In the genomic region with DNA sequence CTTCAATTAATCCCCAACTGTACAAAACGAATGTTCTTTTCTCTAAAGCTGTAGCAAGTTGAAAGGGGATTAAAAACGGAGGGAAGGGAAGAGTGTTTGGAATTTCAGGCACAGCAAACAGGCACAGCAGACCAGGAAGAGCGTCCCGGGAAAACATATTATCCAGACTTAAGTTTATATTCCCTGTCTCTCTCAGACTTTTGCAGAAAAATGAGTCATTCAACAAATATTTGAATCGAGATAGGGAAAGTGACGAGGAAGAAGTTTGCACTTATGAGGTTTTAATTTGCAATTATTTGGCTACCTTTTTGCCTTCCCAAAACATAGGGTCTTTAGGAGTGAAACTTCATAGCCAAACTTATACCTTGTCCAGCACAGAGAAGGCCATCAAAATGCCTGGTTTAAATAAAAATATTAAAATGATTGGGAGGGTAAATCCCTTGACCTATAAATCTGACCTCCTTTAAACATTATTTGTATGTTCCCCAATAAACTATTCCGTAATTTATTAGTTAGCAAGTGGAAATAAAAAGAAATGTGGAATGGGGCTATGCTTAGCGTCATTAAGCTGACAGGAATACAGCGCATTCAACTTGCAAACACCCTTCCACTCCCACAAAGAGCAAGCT, we compare ENCODE assay signal across 1 cellular context.
A peak's percentile ranks its signal among the peaks of the same experiment; 100 is the strongest.
TF ChIP-seq lines count a peak whose summit lies in the region.

No MANE protein-coding gene starts in this region.

TF ChIP-seq in HepG2, 621 proteins besides CTCF, POLR2A, EP300 and RAD21 (continued from another document):
- TF ChIP-seq, protein P1, sequence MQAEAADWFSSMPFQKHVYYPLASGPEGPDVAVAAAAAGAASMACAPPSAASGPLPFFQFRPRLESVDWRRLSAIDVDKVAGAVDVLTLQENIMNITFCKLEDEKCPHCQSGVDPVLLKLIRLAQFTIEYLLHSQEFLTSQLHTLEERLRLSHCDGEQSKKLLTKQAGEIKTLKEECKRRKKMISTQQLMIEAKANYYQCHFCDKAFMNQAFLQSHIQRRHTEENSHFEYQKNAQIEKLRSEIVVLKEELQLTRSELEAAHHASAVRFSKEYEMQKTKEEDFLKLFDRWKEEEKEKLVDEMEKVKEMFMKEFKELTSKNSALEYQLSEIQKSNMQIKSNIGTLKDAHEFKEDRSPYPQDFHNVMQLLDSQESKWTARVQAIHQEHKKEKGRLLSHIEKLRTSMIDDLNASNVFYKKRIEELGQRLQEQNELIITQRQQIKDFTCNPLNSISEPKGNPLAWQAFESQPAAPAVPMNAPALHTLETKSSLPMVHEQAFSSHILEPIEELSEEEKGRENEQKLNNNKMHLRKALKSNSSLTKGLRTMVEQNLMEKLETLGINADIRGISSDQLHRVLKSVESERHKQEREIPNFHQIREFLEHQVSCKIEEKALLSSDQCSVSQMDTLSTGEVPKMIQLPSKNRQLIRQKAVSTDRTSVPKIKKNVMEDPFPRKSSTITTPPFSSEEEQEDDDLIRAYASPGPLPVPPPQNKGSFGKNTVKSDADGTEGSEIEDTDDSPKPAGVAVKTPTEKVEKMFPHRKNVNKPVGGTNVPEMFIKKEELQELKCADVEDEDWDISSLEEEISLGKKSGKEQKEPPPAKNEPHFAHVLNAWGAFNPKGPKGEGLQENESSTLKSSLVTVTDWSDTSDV (CRISPR knock-in tag; IDR thresholded peaks at IDR 0.05), result no peak
- no peak for TF ChIP-seq ARHGAP35 (CRISPR knock-in tag; IDR thresholded peaks at IDR 0.05; ENCODE audit: borderline replicate concordance)
- peak; percentile 68; the same call in 1 of the 2 replicates for TF ChIP-seq FOSL1 (CRISPR knock-in tag; IDR thresholded peaks at IDR 0.05; ENCODE audit: borderline replicate concordance)
- TF ChIP-seq ZNF557 (CRISPR knock-in tag; IDR thresholded peaks at IDR 0.05), result no peak
- TF ChIP-seq, protein P2, sequence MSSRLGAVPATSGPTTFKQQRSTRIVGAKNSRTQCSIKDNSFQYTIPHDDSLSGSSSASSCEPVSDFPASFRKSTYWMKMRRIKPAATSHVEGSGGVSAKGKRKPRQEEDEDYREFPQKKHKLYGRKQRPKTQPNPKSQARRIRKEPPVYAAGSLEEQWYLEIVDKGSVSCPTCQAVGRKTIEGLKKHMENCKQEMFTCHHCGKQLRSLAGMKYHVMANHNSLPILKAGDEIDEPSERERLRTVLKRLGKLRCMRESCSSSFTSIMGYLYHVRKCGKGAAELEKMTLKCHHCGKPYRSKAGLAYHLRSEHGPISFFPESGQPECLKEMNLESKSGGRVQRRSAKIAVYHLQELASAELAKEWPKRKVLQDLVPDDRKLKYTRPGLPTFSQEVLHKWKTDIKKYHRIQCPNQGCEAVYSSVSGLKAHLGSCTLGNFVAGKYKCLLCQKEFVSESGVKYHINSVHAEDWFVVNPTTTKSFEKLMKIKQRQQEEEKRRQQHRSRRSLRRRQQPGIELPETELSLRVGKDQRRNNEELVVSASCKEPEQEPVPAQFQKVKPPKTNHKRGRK (CRISPR knock-in tag; IDR thresholded peaks at IDR 0.05), result no peak
- no peak for TF ChIP-seq ZNF572 (CRISPR knock-in tag; IDR thresholded peaks at IDR 0.05)
- TF ChIP-seq JUNB (CRISPR knock-in tag; IDR thresholded peaks at IDR 0.05; ENCODE audit: borderline replicate concordance), result no peak
- no peak for TF ChIP-seq LCORL (IDR thresholded peaks at IDR 0.05)
- no peak for TF ChIP-seq LCORL (CRISPR knock-in tag; IDR thresholded peaks at IDR 0.05)
- 0 out of 2 replicates have a peak, but pooled peaks have one; percentile 20 for TF ChIP-seq JUND (CRISPR knock-in tag; IDR thresholded peaks at IDR 0.05)
- TF ChIP-seq SP140L (CRISPR knock-in tag; IDR thresholded peaks at IDR 0.05; ENCODE audit: borderline replicate concordance), result no peak
- 0 out of 2 replicates have a peak, but pooled peaks have one; percentile 4 for TF ChIP-seq ZNF616 (CRISPR knock-in tag; IDR thresholded peaks at IDR 0.05; ENCODE audit: low read depth)
- no peak for TF ChIP-seq MEIS2 (CRISPR knock-in tag; IDR thresholded peaks at IDR 0.05)
- no peak for TF ChIP-seq NRL (CRISPR knock-in tag; IDR thresholded peaks at IDR 0.05; ENCODE audit: borderline replicate concordance)
- TF ChIP-seq, protein P3, sequence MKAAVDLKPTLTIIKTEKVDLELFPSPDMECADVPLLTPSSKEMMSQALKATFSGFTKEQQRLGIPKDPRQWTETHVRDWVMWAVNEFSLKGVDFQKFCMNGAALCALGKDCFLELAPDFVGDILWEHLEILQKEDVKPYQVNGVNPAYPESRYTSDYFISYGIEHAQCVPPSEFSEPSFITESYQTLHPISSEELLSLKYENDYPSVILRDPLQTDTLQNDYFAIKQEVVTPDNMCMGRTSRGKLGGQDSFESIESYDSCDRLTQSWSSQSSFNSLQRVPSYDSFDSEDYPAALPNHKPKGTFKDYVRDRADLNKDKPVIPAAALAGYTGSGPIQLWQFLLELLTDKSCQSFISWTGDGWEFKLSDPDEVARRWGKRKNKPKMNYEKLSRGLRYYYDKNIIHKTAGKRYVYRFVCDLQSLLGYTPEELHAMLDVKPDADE (CRISPR knock-in tag; IDR thresholded peaks at IDR 0.05), result no peak
- peak; percentile 59; the same call in 1 of the 2 replicates for TF ChIP-seq ZSCAN30 (CRISPR knock-in tag; IDR thresholded peaks at IDR 0.05)
- TF ChIP-seq MIER3 (CRISPR knock-in tag; IDR thresholded peaks at IDR 0.05; ENCODE audit: borderline replicate concordance), result peak; percentile 1; the same call in 1 of the 2 replicates
- TF ChIP-seq ZNF441 (CRISPR knock-in tag; IDR thresholded peaks at IDR 0.05; ENCODE audit: borderline replicate concordance), result no peak
- no peak for TF ChIP-seq ZNF567 (CRISPR knock-in tag; IDR thresholded peaks at IDR 0.05; ENCODE audit: borderline replicate concordance)
- no peak for TF ChIP-seq PCBP2 (optimal IDR thresholded peaks at IDR 0.05; ENCODE audit: low read depth, low read length, poor library complexity, severe bottlenecking)
- TF ChIP-seq YEATS4 (CRISPR knock-in tag; IDR thresholded peaks at IDR 0.05; ENCODE audit: borderline replicate concordance), result no peak
- TF ChIP-seq, protein P4, sequence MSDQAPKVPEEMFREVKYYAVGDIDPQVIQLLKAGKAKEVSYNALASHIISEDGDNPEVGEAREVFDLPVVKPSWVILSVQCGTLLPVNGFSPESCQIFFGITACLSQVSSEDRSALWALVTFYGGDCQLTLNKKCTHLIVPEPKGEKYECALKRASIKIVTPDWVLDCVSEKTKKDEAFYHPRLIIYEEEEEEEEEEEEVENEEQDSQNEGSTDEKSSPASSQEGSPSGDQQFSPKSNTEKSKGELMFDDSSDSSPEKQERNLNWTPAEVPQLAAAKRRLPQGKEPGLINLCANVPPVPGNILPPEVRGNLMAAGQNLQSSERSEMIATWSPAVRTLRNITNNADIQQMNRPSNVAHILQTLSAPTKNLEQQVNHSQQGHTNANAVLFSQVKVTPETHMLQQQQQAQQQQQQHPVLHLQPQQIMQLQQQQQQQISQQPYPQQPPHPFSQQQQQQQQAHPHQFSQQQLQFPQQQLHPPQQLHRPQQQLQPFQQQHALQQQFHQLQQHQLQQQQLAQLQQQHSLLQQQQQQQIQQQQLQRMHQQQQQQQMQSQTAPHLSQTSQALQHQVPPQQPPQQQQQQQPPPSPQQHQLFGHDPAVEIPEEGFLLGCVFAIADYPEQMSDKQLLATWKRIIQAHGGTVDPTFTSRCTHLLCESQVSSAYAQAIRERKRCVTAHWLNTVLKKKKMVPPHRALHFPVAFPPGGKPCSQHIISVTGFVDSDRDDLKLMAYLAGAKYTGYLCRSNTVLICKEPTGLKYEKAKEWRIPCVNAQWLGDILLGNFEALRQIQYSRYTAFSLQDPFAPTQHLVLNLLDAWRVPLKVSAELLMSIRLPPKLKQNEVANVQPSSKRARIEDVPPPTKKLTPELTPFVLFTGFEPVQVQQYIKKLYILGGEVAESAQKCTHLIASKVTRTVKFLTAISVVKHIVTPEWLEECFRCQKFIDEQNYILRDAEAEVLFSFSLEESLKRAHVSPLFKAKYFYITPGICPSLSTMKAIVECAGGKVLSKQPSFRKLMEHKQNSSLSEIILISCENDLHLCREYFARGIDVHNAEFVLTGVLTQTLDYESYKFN (CRISPR knock-in tag; conservative IDR thresholded peaks at IDR 0.05), result no peak
- no peak for TF ChIP-seq CEBPG (CRISPR knock-in tag; IDR thresholded peaks at IDR 0.05)
- TF ChIP-seq ZNF335 (CRISPR knock-in tag; IDR thresholded peaks at IDR 0.05), result peak; percentile 71
- TF ChIP-seq ZNF264 (CRISPR knock-in tag; IDR thresholded peaks at IDR 0.05), result no peak
- TF ChIP-seq MEF2D (CRISPR knock-in tag; IDR thresholded peaks at IDR 0.05), result no peak
- TF ChIP-seq, protein P5, sequence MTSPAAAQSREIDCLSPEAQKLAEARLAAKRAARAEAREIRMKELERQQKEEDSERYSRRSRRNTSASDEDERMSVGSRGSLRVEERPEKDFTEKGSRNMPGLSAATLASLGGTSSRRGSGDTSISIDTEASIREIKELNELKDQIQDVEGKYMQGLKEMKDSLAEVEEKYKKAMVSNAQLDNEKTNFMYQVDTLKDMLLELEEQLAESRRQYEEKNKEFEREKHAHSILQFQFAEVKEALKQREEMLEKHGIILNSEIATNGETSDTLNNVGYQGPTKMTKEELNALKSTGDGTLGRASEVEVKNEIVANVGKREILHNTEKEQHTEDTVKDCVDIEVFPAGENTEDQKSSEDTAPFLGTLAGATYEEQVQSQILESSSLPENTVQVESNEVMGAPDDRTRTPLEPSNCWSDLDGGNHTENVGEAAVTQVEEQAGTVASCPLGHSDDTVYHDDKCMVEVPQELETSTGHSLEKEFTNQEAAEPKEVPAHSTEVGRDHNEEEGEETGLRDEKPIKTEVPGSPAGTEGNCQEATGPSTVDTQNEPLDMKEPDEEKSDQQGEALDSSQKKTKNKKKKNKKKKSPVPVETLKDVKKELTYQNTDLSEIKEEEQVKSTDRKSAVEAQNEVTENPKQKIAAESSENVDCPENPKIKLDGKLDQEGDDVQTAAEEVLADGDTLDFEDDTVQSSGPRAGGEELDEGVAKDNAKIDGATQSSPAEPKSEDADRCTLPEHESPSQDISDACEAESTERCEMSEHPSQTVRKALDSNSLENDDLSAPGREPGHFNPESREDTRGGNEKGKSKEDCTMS (CRISPR knock-in tag; conservative IDR thresholded peaks at IDR 0.05), result 0 out of 2 replicates have a peak, but pooled peaks have one; percentile 8
- TF ChIP-seq ELF3 (CRISPR knock-in tag; IDR thresholded peaks at IDR 0.05), result peak; percentile 44
- TF ChIP-seq ELF1 (CRISPR knock-in tag; IDR thresholded peaks at IDR 0.05), result peak; percentile 20; the same call in 1 of the 2 replicates
- TF ChIP-seq ISL2 (CRISPR knock-in tag; IDR thresholded peaks at IDR 0.05), result no peak
- TF ChIP-seq TEAD3 (CRISPR knock-in tag; optimal IDR thresholded peaks at IDR 0.05; ENCODE audit: borderline replicate concordance), result peak; percentile 17
- no peak for TF ChIP-seq YEATS2 (CRISPR knock-in tag; IDR thresholded peaks at IDR 0.05; ENCODE audit: borderline replicate concordance)
- TF ChIP-seq, protein P6, sequence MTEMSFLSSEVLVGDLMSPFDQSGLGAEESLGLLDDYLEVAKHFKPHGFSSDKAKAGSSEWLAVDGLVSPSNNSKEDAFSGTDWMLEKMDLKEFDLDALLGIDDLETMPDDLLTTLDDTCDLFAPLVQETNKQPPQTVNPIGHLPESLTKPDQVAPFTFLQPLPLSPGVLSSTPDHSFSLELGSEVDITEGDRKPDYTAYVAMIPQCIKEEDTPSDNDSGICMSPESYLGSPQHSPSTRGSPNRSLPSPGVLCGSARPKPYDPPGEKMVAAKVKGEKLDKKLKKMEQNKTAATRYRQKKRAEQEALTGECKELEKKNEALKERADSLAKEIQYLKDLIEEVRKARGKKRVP (CRISPR knock-in tag; IDR thresholded peaks at IDR 0.05), result no peak
- no peak for TF ChIP-seq RARA (CRISPR knock-in tag; IDR thresholded peaks at IDR 0.05)
- TF ChIP-seq, protein P7, sequence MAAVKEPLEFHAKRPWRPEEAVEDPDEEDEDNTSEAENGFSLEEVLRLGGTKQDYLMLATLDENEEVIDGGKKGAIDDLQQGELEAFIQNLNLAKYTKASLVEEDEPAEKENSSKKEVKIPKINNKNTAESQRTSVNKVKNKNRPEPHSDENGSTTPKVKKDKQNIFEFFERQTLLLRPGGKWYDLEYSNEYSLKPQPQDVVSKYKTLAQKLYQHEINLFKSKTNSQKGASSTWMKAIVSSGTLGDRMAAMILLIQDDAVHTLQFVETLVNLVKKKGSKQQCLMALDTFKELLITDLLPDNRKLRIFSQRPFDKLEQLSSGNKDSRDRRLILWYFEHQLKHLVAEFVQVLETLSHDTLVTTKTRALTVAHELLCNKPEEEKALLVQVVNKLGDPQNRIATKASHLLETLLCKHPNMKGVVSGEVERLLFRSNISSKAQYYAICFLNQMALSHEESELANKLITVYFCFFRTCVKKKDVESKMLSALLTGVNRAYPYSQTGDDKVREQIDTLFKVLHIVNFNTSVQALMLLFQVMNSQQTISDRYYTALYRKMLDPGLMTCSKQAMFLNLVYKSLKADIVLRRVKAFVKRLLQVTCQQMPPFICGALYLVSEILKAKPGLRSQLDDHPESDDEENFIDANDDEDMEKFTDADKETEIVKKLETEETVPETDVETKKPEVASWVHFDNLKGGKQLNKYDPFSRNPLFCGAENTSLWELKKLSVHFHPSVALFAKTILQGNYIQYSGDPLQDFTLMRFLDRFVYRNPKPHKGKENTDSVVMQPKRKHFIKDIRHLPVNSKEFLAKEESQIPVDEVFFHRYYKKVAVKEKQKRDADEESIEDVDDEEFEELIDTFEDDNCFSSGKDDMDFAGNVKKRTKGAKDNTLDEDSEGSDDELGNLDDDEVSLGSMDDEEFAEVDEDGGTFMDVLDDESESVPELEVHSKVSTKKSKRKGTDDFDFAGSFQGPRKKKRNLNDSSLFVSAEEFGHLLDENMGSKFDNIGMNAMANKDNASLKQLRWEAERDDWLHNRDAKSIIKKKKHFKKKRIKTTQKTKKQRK (IDR thresholded peaks at IDR 0.05; ENCODE audit: low read length), result no peak
- 0 out of 2 replicates have a peak, but pooled peaks have one; percentile 5 for TF ChIP-seq ZNF292 (CRISPR knock-in tag; IDR thresholded peaks at IDR 0.05; ENCODE audit: borderline replicate concordance, low read depth)
- TF ChIP-seq, protein P8, sequence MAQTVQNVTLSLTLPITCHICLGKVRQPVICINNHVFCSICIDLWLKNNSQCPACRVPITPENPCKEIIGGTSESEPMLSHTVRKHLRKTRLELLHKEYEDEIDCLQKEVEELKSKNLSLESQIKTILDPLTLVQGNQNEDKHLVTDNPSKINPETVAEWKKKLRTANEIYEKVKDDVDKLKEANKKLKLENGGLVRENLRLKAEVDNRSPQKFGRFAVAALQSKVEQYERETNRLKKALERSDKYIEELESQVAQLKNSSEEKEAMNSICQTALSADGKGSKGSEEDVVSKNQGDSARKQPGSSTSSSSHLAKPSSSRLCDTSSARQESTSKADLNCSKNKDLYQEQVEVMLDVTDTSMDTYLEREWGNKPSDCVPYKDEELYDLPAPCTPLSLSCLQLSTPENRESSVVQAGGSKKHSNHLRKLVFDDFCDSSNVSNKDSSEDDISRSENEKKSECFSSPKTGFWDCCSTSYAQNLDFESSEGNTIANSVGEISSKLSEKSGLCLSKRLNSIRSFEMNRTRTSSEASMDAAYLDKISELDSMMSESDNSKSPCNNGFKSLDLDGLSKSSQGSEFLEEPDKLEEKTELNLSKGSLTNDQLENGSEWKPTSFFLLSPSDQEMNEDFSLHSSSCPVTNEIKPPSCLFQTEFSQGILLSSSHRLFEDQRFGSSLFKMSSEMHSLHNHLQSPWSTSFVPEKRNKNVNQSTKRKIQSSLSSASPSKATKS (CRISPR knock-in tag; IDR thresholded peaks at IDR 0.05), result peak; percentile 91; the same call in 1 of the 2 replicates
- no peak for TF ChIP-seq ZSCAN9 (CRISPR knock-in tag; IDR thresholded peaks at IDR 0.05; ENCODE audit: borderline replicate concordance)
- 0 out of 2 replicates have a peak, but pooled peaks have one; percentile 70 for TF ChIP-seq ZSCAN29 (CRISPR knock-in tag; conservative IDR thresholded peaks at IDR 0.05)
- TF ChIP-seq, protein P9, sequence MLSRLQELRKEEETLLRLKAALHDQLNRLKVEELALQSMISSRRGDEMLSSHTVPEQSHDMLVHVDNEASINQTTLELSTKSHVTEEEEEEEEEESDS (CRISPR knock-in tag; IDR thresholded peaks at IDR 0.05; ENCODE audit: borderline replicate concordance), result no peak
